10 cellular contexts compared by ENCODE assay signal in the genomic region with DNA sequence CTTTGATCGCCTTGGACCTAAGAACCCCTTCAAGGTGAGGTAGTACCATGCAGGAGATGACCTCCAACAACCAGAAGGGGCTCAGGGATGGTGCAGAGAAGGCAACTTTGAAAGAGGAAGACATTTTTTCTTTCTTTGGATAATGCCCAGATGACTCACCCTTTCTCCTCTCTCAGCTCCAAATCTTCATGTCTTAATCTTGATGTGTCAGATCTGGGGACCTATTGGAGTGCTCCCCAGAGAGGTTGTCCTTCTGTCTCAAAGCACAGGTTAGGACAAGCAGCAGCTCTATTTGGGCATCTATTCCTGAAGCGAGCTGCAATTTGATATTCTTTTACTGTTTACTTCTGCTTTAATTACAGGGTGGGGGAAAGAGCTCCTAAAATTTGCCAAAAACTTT.
A peak's percentile ranks its signal among the peaks of the same experiment; 100 is the strongest.
DNase-seq lines count a peak whose midpoint lies in the region; ATAC-seq and TF ChIP-seq lines count a peak whose summit lies in the region.
"Had no signal": no experiment of that assay in that cellular context is flagged by ENCODE, and none has a peak within 500 bp of the region (broad histone marks: within the 10 kb centered on the region; RNA-seq: fewer than 3 reads in every experiment).

No MANE protein-coding gene starts in this region.

- POLR2A ChIA-PET in activated CD8-positive, alpha-beta T cell treated with anti-CD3 and anti-CD28 coated beads, Interleukin-2, amount 10 ng/mL, durations not matched to agents 7 days and 5 days (lab: Charles Lee) = no interaction called here

- no peak overlapping the region for H2AFZ ChIP-seq in smooth muscle cell (ENCODE audit: low read depth)

- H3K4me3 Mint-ChIP-seq in T-helper 17 cell = peak overlapping the region; percentile 25
- no peak overlapping the region for H3K4me3 Mint-ChIP-seq in activated CD8-positive, alpha-beta T cell treated with anti-CD3 and anti-CD28 coated beads, Interleukin-2, amount 10 ng/mL, durations not matched to agents 7 days and 5 days

- TF ChIP-seq CTCF in fibroblast of the aortic adventitia (IDR thresholded peaks at IDR 0.05; ENCODE audit: insufficient read depth, low read length) (no peak), smooth muscle cell (IDR thresholded peaks at IDR 0.05; ENCODE audit: borderline replicate concordance, insufficient read depth, poor library complexity, severe bottlenecking) (no peak), Peyer's patch (IDR thresholded peaks at IDR 0.05) (no peak)

- H3K4me1 ChIP-seq in smooth muscle cell (ENCODE audit: low read depth) (peaks cover 12% of the 10 kb centered on the region), Peyer's patch (peaks cover 0 to 13% (median 10%) of the 10 kb centered on the region in 4 donors)

- H3K27me3 ChIP-seq in MG63 (no peaks in the 10 kb centered on the region), smooth muscle cell (ENCODE audit: low read depth) (no peaks in the 10 kb centered on the region), Peyer's patch (no peaks in the 10 kb centered on the region)
- H3K27me3 ChIP-seq: transverse colon had no signal

- H3K79me2 ChIP-seq in smooth muscle cell (ENCODE audit: low read depth) = no peaks in the 10 kb centered on the region

- DNase-seq in MG63 (peak; percentile 9), T-helper 17 cell (no peak), fibroblast of the aortic adventitia (ENCODE audit: low read depth) (peak; percentile 7), smooth muscle cell (lab: John Stamatoyannopoulos, UW; ENCODE audit: unreplicated experiment) (no peak), Peyer's patch (no peak)
- no peak for DNase-seq in activated CD8-positive, alpha-beta T cell treated with anti-CD3 and anti-CD28 coated beads, Interleukin-2, amount 10 ng/mL, durations not matched to agents 7 days and 5 days
- DNase-seq: Karpas-422, transverse colon had no signal

- H3K9me3 Mint-ChIP-seq in activated CD8-positive, alpha-beta T cell treated with anti-CD3 and anti-CD28 coated beads, Interleukin-2, amount 10 ng/mL, durations not matched to agents 7 days and 5 days (ENCODE audit: insufficient read depth) = no peaks in the 10 kb centered on the region

- H3K9me3 ChIP-seq in MG63 = peaks cover 4% of the 10 kb centered on the region
- no peaks in the 10 kb centered on the region for H3K9me3 ChIP-seq in T-helper 17 cell (ENCODE audit: control insufficient read depth, low read length, poor library complexity, severe bottlenecking)
- H3K9me3 ChIP-seq in smooth muscle cell (replicated peaks; ENCODE audit: low read depth) = no peaks in the 10 kb centered on the region
- no peaks in the 10 kb centered on the region for H3K9me3 ChIP-seq in Peyer's patch
- H3K9me3 ChIP-seq: transverse colon had no signal

- no peak for TF ChIP-seq POLR2A in Peyer's patch (IDR thresholded peaks at IDR 0.05)

- 94% methylated on average over 2 of the region's 2 CpGs for WGBS in smooth muscle cell (ENCODE audit: low lambda C conversion rate)

- H3K9ac ChIP-seq in smooth muscle cell (ENCODE audit: low read depth) = no peak overlapping the region

- H3K27me3 Mint-ChIP-seq in T-helper 17 cell = no peaks in the 10 kb centered on the region
- peaks cover 3% of the 10 kb centered on the region for H3K27me3 Mint-ChIP-seq in activated CD8-positive, alpha-beta T cell treated with anti-CD3 and anti-CD28 coated beads, Interleukin-2, amount 10 ng/mL, durations not matched to agents 7 days and 5 days (ENCODE audit: low read depth)

- H3K36me3 ChIP-seq in MG63 (no peaks in the 10 kb centered on the region), smooth muscle cell (ENCODE audit: low read depth) (no peaks in the 10 kb centered on the region), Peyer's patch (no peaks in the 10 kb centered on the region)
- H3K36me3 ChIP-seq: transverse colon had no signal

- H3F3A ChIP-seq in smooth muscle cell (ENCODE audit: low read depth) = no peaks in the 10 kb centered on the region

- no peak overlapping the region for H3K4me3 ChIP-seq in MG63
- no peak overlapping the region for H3K4me3 ChIP-seq in fibroblast of the aortic adventitia (ENCODE audit: low read depth, low read length)
- H3K4me3 ChIP-seq in smooth muscle cell = no peak overlapping the region
- H3K4me3 ChIP-seq in Peyer's patch = no peak overlapping the region
- H3K4me3 ChIP-seq: transverse colon had no signal

- peak overlapping the region; percentile 93 for H3K27ac Mint-ChIP-seq in T-helper 17 cell
- H3K27ac Mint-ChIP-seq in activated CD8-positive, alpha-beta T cell treated with anti-CD3 and anti-CD28 coated beads, Interleukin-2, amount 10 ng/mL, durations not matched to agents 7 days and 5 days = no peak overlapping the region

- no peaks in the 10 kb centered on the region for H3K36me3 Mint-ChIP-seq in T-helper 17 cell (ENCODE audit: low read depth)
- H3K36me3 Mint-ChIP-seq in activated CD8-positive, alpha-beta T cell treated with anti-CD3 and anti-CD28 coated beads, Interleukin-2, amount 10 ng/mL, durations not matched to agents 7 days and 5 days (ENCODE audit: low read depth) = peaks cover 4% of the 10 kb centered on the region

- no peaks in the 10 kb centered on the region for H4K20me1 ChIP-seq in smooth muscle cell (ENCODE audit: low read depth)

- H3K27ac ChIP-seq in smooth muscle cell (ENCODE audit: low read depth) = no peak overlapping the region
- peak overlapping the region in 1 of 4 donors; percentile 46 for H3K27ac ChIP-seq in Peyer's patch

- H3K4me1 Mint-ChIP-seq in T-helper 17 cell = peaks cover 27% of the 10 kb centered on the region
- peaks cover 38% of the 10 kb centered on the region for H3K4me1 Mint-ChIP-seq in activated CD8-positive, alpha-beta T cell treated with anti-CD3 and anti-CD28 coated beads, Interleukin-2, amount 10 ng/mL, durations not matched to agents 7 days and 5 days (ENCODE audit: low read depth)

- H3K4me2 ChIP-seq in smooth muscle cell = peak overlapping the region; percentile 71

- CTCF ChIA-PET in activated CD8-positive, alpha-beta T cell treated with anti-CD3 and anti-CD28 coated beads, Interleukin-2, amount 10 ng/mL, durations not matched to agents 7 days and 5 days (lab: Charles Lee) = interaction anchor here (0.7 kb wide), 1 partner anchor 13 kb away, joined by 3 read pairs; no protein-coding TSS in a partner anchor

- no peak for ATAC-seq in T-helper 17 cell
- ATAC-seq in GM19324 (IDR thresholded peaks at IDR 0.05; ENCODE audit: low FRiP score, unreplicated experiment) = no peak
- ATAC-seq in HG03039 (IDR thresholded peaks at IDR 0.05; ENCODE audit: unreplicated experiment) = no peak
- ATAC-seq in activated CD8-positive, alpha-beta T cell treated with anti-CD3 and anti-CD28 coated beads, Interleukin-2, amount 10 ng/mL, durations not matched to agents 7 days and 5 days = no peak

Comparison
In these comparisons a context has a peak if more than half of its experiments do, and no peak if none do; other contexts are left out.
1. DNase-seq: peak in MG63 (single experiment) and fibroblast of the aortic adventitia (single experiment); none in T-helper 17 cell (0 of 3), smooth muscle cell (single experiment), Peyer's patch (0 of 3) and activated CD8-positive, alpha-beta T cell treated with anti-CD3 and anti-CD28 coated beads, Interleukin-2, amount 10 ng/mL, durations not matched to agents 7 days and 5 days (single experiment).